17 cellular contexts compared by ENCODE assay signal in genomic region chr12:51836833-51837184, GRCh38. TPM values are rescaled to one million over a fixed set of nuclear protein-coding genes. Genes with fewer than 3 reads are reported as not detected.
DNase-seq lines count a peak whose midpoint lies in the region; ATAC-seq and TF ChIP-seq lines count a peak whose summit lies in the region.
"Had no signal": no experiment of that assay in that cellular context is flagged by ENCODE, and none has a peak within 500 bp of the region (broad histone marks: within the 10 kb centered on the region; RNA-seq: fewer than 3 reads in every experiment).

No MANE protein-coding gene starts in this region.

- H3K4me1 ChIP-seq in GM23338 (ENCODE audit: insufficient read depth): peaks cover 48% of the 10 kb centered on the region
- peaks cover 34% of the 10 kb centered on the region for H3K4me1 ChIP-seq in mesodermal cell (ENCODE audit: control insufficient read depth, insufficient read depth, low read length, poor library complexity, severe bottlenecking)
- H3K4me1 ChIP-seq in osteoblast (ENCODE audit: insufficient read depth, low read length): no peaks in the 10 kb centered on the region

- peaks cover 22% of the 10 kb centered on the region for H3K27me3 Mint-ChIP-seq in GM23338 (ENCODE audit: insufficient read depth, low read depth, poor library complexity)

- no peaks in the 10 kb centered on the region for H3K79me2 ChIP-seq in GM23338 (replicated peaks; ENCODE audit: insufficient read depth)
- H3K79me2 ChIP-seq in osteoblast (ENCODE audit: insufficient read depth, low read length): no peaks in the 10 kb centered on the region

- TF ChIP-seq CTCF in GM23338 (conservative IDR thresholded peaks at IDR 0.05; ENCODE audit: low read depth in 2 of 2) (no peak), osteoblast (IDR thresholded peaks at IDR 0.05; ENCODE audit: extremely low read depth, low read depth, low read length) (no peak)

- H3K36me3 Mint-ChIP-seq in GM23338 (ENCODE audit: low read depth): peaks cover 4% of the 10 kb centered on the region; the same call in 1 of the 3 replicates
- H3K36me3 Mint-ChIP-seq: CD8-positive, alpha-beta T cell had no signal

- no peak overlapping the region for H3K27ac ChIP-seq in GM23338 (ENCODE audit: low read depth)
- H3K27ac ChIP-seq in mesodermal cell (ENCODE audit: low read depth, low read length, severe bottlenecking): peak overlapping the region; percentile 10
- H3K27ac ChIP-seq in osteoblast (ENCODE audit: low read depth, low read length): no peak overlapping the region
- H3K27ac ChIP-seq: SK-N-MC had no signal

- H3K9me3 ChIP-seq in mesodermal cell (ENCODE audit: control insufficient read depth, low read length) (no peaks in the 10 kb centered on the region), osteoblast (ENCODE audit: low read depth, low read length) (no peaks in the 10 kb centered on the region)

- H2AFZ ChIP-seq in GM23338: no peak overlapping the region
- H2AFZ ChIP-seq in osteoblast (ENCODE audit: low read length): no peak overlapping the region

- DNase-seq in GM23338 (ENCODE audit: low spot score) (no peak), ecto neural progenitor cell (ENCODE audit: low spot score) (peak; percentile 85), osteoblast (ENCODE audit: insufficient read length, low spot score, missing footprints) (peak; percentile 65), LoVo (ENCODE audit: low spot score) (no peak), ACHN (no peak)
- DNase-seq in activated CD4-positive, alpha-beta T cell treated with anti-CD3 and anti-CD28 coated beads for 48 hours: no peak
- DNase-seq: Calu3; CD8-positive, alpha-beta T cell; MV-4-11; NCI-H187; NCI-H226; SHP77 had no signal

- 50 to 55% methylated on average over 5 to 6 of the region's 6 CpGs for WGBS in mesodermal cell (ENCODE audit: insufficient coverage in 2 of 2), 2 experiments

- H3K4me2 ChIP-seq in GM23338 (peak overlapping the region; percentile 65), osteoblast (ENCODE audit: insufficient read depth, low read length) (no peak overlapping the region)

- in situ Hi-C loops in ACHN (cut with HindIII; ENCODE audit: low pct_ligation_motif_present, low pct_unique_long_range_greater_than_20kb, low sequenced_read_pairs): no loop called here

- H3K27me3 ChIP-seq in GM23338 (ENCODE audit: insufficient read depth) (no peaks in the 10 kb centered on the region), osteoblast (ENCODE audit: insufficient read depth, low read length) (peaks cover 68% of the 10 kb centered on the region)

- no peaks in the 10 kb centered on the region for H3K9me3 Mint-ChIP-seq in GM23338
- H3K9me3 Mint-ChIP-seq: CD8-positive, alpha-beta T cell had no signal

- H3K4me3 Mint-ChIP-seq in GM23338: no peak overlapping the region
- H3K4me3 Mint-ChIP-seq: CD8-positive, alpha-beta T cell had no signal

- 0 out of 2 replicates have a peak, but pooled peaks cover 3% of the 10 kb centered on the region for H3K9me2 ChIP-seq in GM23338 (ENCODE audit: insufficient read depth)

- no peaks in the 10 kb centered on the region; the same call in 1 of the 2 replicates for H4K20me1 ChIP-seq in GM23338 (replicated peaks; ENCODE audit: insufficient read depth)
- peaks cover 2% of the 10 kb centered on the region for H4K20me1 ChIP-seq in osteoblast (ENCODE audit: insufficient read depth, low read length)

- H3K27ac Mint-ChIP-seq in GM23338: no peak overlapping the region; the same call in 1 of the 2 replicates
- H3K27ac Mint-ChIP-seq: CD8-positive, alpha-beta T cell had no signal

- peak; percentile 8 for ATAC-seq in GM23338
- ATAC-seq: CD8-positive, alpha-beta T cell had no signal

- H3K4me3 ChIP-seq in GM23338 (no peak overlapping the region), mesodermal cell (ENCODE audit: extremely low read depth, insufficient read depth, low read length, poor library complexity, severe bottlenecking) (no peak overlapping the region), osteoblast (ENCODE audit: insufficient read depth, low read length) (no peak overlapping the region)
- H3K4me3 ChIP-seq: SK-N-MC had no signal

- H3K36me3 ChIP-seq in GM23338 (ENCODE audit: insufficient read depth) (no peaks in the 10 kb centered on the region), mesodermal cell (ENCODE audit: control insufficient read depth, insufficient read depth, low read length) (peaks cover 19% of the 10 kb centered on the region), osteoblast (ENCODE audit: insufficient read depth, low read length) (no peaks in the 10 kb centered on the region)

- 0 out of 2 replicates have a peak, but pooled peaks cover 3% of the 10 kb centered on the region for H3F3A ChIP-seq in GM23338 (replicated peaks; ENCODE audit: low read depth)

- H3K4me1 Mint-ChIP-seq in GM23338: peaks cover 68% of the 10 kb centered on the region

TF ChIP-seq in GM23338, 12 proteins besides CTCF, POLR2A, EP300 and RAD21 (continues in another document):
- no peak for TF ChIP-seq REST (IDR thresholded peaks at IDR 0.05; ENCODE audit: unreplicated experiment)
- TF ChIP-seq EZH2 (IDR thresholded peaks at IDR 0.05; ENCODE audit: low read depth, unreplicated experiment): no peak
- TF ChIP-seq NANOG (IDR thresholded peaks at IDR 0.05; ENCODE audit: borderline replicate concordance): no peak
- TF ChIP-seq CREB1 (CRISPR knock-in tag; IDR thresholded peaks at IDR 0.05; ENCODE audit: low read depth): no peak
- TF ChIP-seq ZNF331 (CRISPR knock-in tag; IDR thresholded peaks at IDR 0.05; ENCODE audit: low read depth): no peak
- TF ChIP-seq POLR2AphosphoS5 (IDR thresholded peaks at IDR 0.05; ENCODE audit: low read depth): no peak
- no peak for TF ChIP-seq STAT1 (IDR thresholded peaks at IDR 0.05; ENCODE audit: unreplicated experiment)
- TF ChIP-seq EZH2phosphoT487 (IDR thresholded peaks at IDR 0.05; ENCODE audit: unreplicated experiment): no peak

RNA-seq across cellular contexts. Expression of gene FIGNL2, which starts 11.7 kb away (rescaled TPM):
- total RNA-seq in GM23338 (2014; rRNA removed; shearing (Covaris generic)): 4.1 and 5.2 TPM in 2 replicates
- 1.1 and 1.4 TPM in 2 replicates for polyA plus RNA-seq in GM23338 (2016; fragmentation: Nextera tagmentation; extraction: Ambion mirVana)
- 25.1 TPM for polyA plus RNA-seq in mesodermal cell (2013, experiment 1 of 2)
- 23.3 TPM for polyA plus RNA-seq in mesodermal cell (2013, experiment 2 of 2)
- 0.29 and 0.36 TPM in 2 replicates for total RNA-seq in osteoblast
- total RNA-seq: Calu3, RPMI7951 had no signal

RNA-seq across cellular contexts. Expression of gene ANKRD33, which starts 51.1 kb away (rescaled TPM):
- total RNA-seq in GM23338 (2014; rRNA removed; shearing (Covaris generic)): 0.27 and 1.7 TPM in 2 replicates
- polyA plus RNA-seq in GM23338 (2016; fragmentation: Nextera tagmentation; extraction: Ambion mirVana): 0.27 and 0.42 TPM in 2 replicates
- 0.33 TPM for polyA plus RNA-seq in mesodermal cell (2013, experiment 1 of 2)
- polyA plus RNA-seq in mesodermal cell (2013, experiment 2 of 2): 0.86 TPM
- total RNA-seq in osteoblast: not detected in 2 replicates
- total RNA-seq: Calu3; CD8-positive, alpha-beta T cell; HT1080; RPMI7951 had no signal
- polyA plus RNA-seq: BJ had no signal

Comparison
In these comparisons a context has a peak if more than half of its experiments do, and no peak if none do; other contexts are left out.
1. DNase-seq: peak in ecto neural progenitor cell (single experiment) and osteoblast (single experiment); none in GM23338 (single experiment), LoVo (single experiment), ACHN (single experiment) and activated CD4-positive, alpha-beta T cell treated with anti-CD3 and anti-CD28 coated beads for 48 hours (single experiment).